18 cellular contexts compared by ENCODE assay signal in genomic region chr17:36673637-36674277, GRCh38.
A peak's percentile ranks its signal among the peaks of the same experiment; 100 is the strongest.
DNase-seq lines count a peak whose midpoint lies in the region; ATAC-seq, FAIRE-seq and TF ChIP-seq lines count a peak whose summit lies in the region.
"Had no signal": no experiment of that assay in that cellular context is flagged by ENCODE, and none has a peak within 500 bp of the region (broad histone marks: within the 10 kb centered on the region; RNA-seq: fewer than 3 reads in every experiment).

No MANE protein-coding gene starts in this region.

- no peaks in the 10 kb centered on the region for H3K27me3 Mint-ChIP-seq in T-helper 2 cell treated with Interferon-gamma antibody and Interleukin-4, amounts not matched to agents 5 μg/mL and 100 μg/mL, for 36 hours (ENCODE audit: low read depth)
- H3K27me3 Mint-ChIP-seq in activated naive CD8-positive, alpha-beta T cell treated with anti-CD3 and anti-CD28 coated beads for 36 hours, result no peaks in the 10 kb centered on the region
- H3K27me3 Mint-ChIP-seq in stimulated activated naive CD8-positive, alpha-beta T cell treated with anti-CD3 and anti-CD28 coated beads, Interleukin-15, Interleukin-2, amounts not matched to agents 100 ng/mL and 50 ng/mL, for 24 hours, result no peaks in the 10 kb centered on the region

- DNase-seq in Right ventricle myocardium inferior (ENCODE audit: missing footprints) (peak; percentile 8), cardiac septum (ENCODE audit: low spot score) (no peak), urothelium cell line (ENCODE audit: low spot score) (no peak), MV-4-11 (lab: John Stamatoyannopoulos, UW) (no peak), GM10266 (ENCODE audit: extremely low spot score) (no peak)
- no peak for DNase-seq in T-helper 2 cell treated with Interferon-gamma antibody and Interleukin-4, amounts not matched to agents 5 μg/mL and 100 μg/mL, for 36 hours (ENCODE audit: low spot score)
- no peak for DNase-seq in activated naive CD8-positive, alpha-beta T cell treated with anti-CD3 and anti-CD28 coated beads for 36 hours
- DNase-seq: body of pancreas, NCI-H146, NCI-H2171 treated with DMSO at 0.1 percent for 48 hours, NCI-H524 treated with DMSO at 0.1 percent for 48 hours, sigmoid colon, testis had no signal

- peak overlapping the region; percentile 68 for H3K4me3 Mint-ChIP-seq in T-helper 2 cell treated with Interferon-gamma antibody and Interleukin-4, amounts not matched to agents 5 μg/mL and 100 μg/mL, for 36 hours
- no peak overlapping the region for H3K4me3 Mint-ChIP-seq in activated naive CD8-positive, alpha-beta T cell treated with anti-CD3 and anti-CD28 coated beads for 36 hours
- H3K4me3 Mint-ChIP-seq in stimulated activated naive CD8-positive, alpha-beta T cell treated with anti-CD3 and anti-CD28 coated beads, Interleukin-15, Interleukin-2, amounts not matched to agents 100 ng/mL and 50 ng/mL, for 24 hours, result no peak overlapping the region
- H3K4me3 Mint-ChIP-seq: CD14-positive monocyte, IgD-negative memory B cell had no signal

- peak overlapping the region; percentile 92 for H3K27ac Mint-ChIP-seq in T-helper 2 cell treated with Interferon-gamma antibody and Interleukin-4, amounts not matched to agents 5 μg/mL and 100 μg/mL, for 36 hours
- peak overlapping the region; percentile 88 for H3K27ac Mint-ChIP-seq in activated naive CD8-positive, alpha-beta T cell treated with anti-CD3 and anti-CD28 coated beads for 36 hours
- H3K27ac Mint-ChIP-seq in stimulated activated naive CD8-positive, alpha-beta T cell treated with anti-CD3 and anti-CD28 coated beads, Interleukin-15, Interleukin-2, amounts not matched to agents 100 ng/mL and 50 ng/mL, for 24 hours, result peak overlapping the region; percentile 75
- H3K27ac Mint-ChIP-seq: CD14-positive monocyte, progenitor cell of endocrine pancreas had no signal

- no peaks in the 10 kb centered on the region for H3K9me3 Mint-ChIP-seq in T-helper 2 cell treated with Interferon-gamma antibody and Interleukin-4, amounts not matched to agents 5 μg/mL and 100 μg/mL, for 36 hours
- no peaks in the 10 kb centered on the region for H3K9me3 Mint-ChIP-seq in activated naive CD8-positive, alpha-beta T cell treated with anti-CD3 and anti-CD28 coated beads for 36 hours
- no peaks in the 10 kb centered on the region for H3K9me3 Mint-ChIP-seq in stimulated activated naive CD8-positive, alpha-beta T cell treated with anti-CD3 and anti-CD28 coated beads, Interleukin-15, Interleukin-2, amounts not matched to agents 100 ng/mL and 50 ng/mL, for 24 hours
- H3K9me3 Mint-ChIP-seq: CD14-positive monocyte, IgD-negative memory B cell had no signal

- no peak for ATAC-seq in Right ventricle myocardium inferior
- ATAC-seq: body of pancreas had no signal

- no peak for TF ChIP-seq CTCF in GM10266 (IDR thresholded peaks at IDR 0.05; ENCODE audit: control insufficient read depth, insufficient read depth, low read depth, missing control alignments)

- peaks cover 48% of the 10 kb centered on the region for H3K4me1 Mint-ChIP-seq in T-helper 2 cell treated with Interferon-gamma antibody and Interleukin-4, amounts not matched to agents 5 μg/mL and 100 μg/mL, for 36 hours (ENCODE audit: low read depth)
- H3K4me1 Mint-ChIP-seq in activated naive CD8-positive, alpha-beta T cell treated with anti-CD3 and anti-CD28 coated beads for 36 hours, result peaks cover 33% of the 10 kb centered on the region
- peaks cover 27% of the 10 kb centered on the region for H3K4me1 Mint-ChIP-seq in stimulated activated naive CD8-positive, alpha-beta T cell treated with anti-CD3 and anti-CD28 coated beads, Interleukin-15, Interleukin-2, amounts not matched to agents 100 ng/mL and 50 ng/mL, for 24 hours (ENCODE audit: low read depth)

- no peak for FAIRE-seq in urothelium cell line (lab: Jason Lieb, UNC)
- FAIRE-seq: frontal cortex had no signal

- no peaks in the 10 kb centered on the region for H3K36me3 Mint-ChIP-seq in T-helper 2 cell treated with Interferon-gamma antibody and Interleukin-4, amounts not matched to agents 5 μg/mL and 100 μg/mL, for 36 hours (ENCODE audit: low read depth)
- H3K36me3 Mint-ChIP-seq in activated naive CD8-positive, alpha-beta T cell treated with anti-CD3 and anti-CD28 coated beads for 36 hours, result no peaks in the 10 kb centered on the region
- H3K36me3 Mint-ChIP-seq in stimulated activated naive CD8-positive, alpha-beta T cell treated with anti-CD3 and anti-CD28 coated beads, Interleukin-15, Interleukin-2, amounts not matched to agents 100 ng/mL and 50 ng/mL, for 24 hours (ENCODE audit: low read depth), result no peaks in the 10 kb centered on the region
- H3K36me3 Mint-ChIP-seq: CD14-positive monocyte, IgD-negative memory B cell had no signal

- intact Hi-C loops in Right ventricle myocardium inferior (cut with DNase I), result no loop called here
- intact Hi-C loops in cardiac septum (cut with DNase I), result no loop called here
